Comparison of ENCODE assay signal across 1 cellular context in genomic region chr9:137069508-137070071, GRCh38.
A peak's percentile ranks its signal among the peaks of the same experiment; 100 is the strongest.
TF ChIP-seq lines count a peak whose summit lies in the region.

No MANE protein-coding gene starts in this region.

TF ChIP-seq in K562, 482 proteins besides CTCF, POLR2A, EP300 and RAD21:
- TF ChIP-seq TEAD1 (CRISPR knock-in tag; IDR thresholded peaks at IDR 0.05) (0 out of 4 replicates have a peak, but pooled peaks of 1 of the 2 experiments have one; percentile 24), UBTF (IDR thresholded peaks at IDR 0.05; ENCODE audit: borderline replicate concordance in 1 of 2, low read depth in 2 of 2, low read length in 2 of 2) (peak; percentile 69 to 83; a peak in 2 of 4 replicates), TFAP4 (CRISPR knock-in tag; IDR thresholded peaks at IDR 0.05; ENCODE audit: borderline replicate concordance) (peak; percentile 52), FOXP1 (CRISPR knock-in tag; IDR thresholded peaks at IDR 0.05) (0 out of 2 replicates have a peak, but pooled peaks have one; percentile 38), ZBTB5 (IDR thresholded peaks at IDR 0.05) (no peak), CHD1 (IDR thresholded peaks at IDR 0.05; ENCODE audit: low read length) (peak; percentile 38), ZNF586 (CRISPR knock-in tag; conservative IDR thresholded peaks at IDR 0.05) (no peak), SIN3A (IDR thresholded peaks at IDR 0.05; ENCODE audit: borderline replicate concordance in 2 of 2, control insufficient read depth in 1 of 2, low read depth in 2 of 2, low read length in 2 of 2) (peak; percentile 16 to 60; a peak in 2 of 4 replicates), RBBP5 (IDR thresholded peaks at IDR 0.05; ENCODE audit: borderline replicate concordance, insufficient read depth, low read length, poor library complexity, severe bottlenecking) (peak; percentile 42), ZBTB1 (CRISPR knock-in tag; IDR thresholded peaks at IDR 0.05; ENCODE audit: borderline replicate concordance, low read depth) (0 out of 2 replicates have a peak, but pooled peaks have one; percentile 16), FOXM1 (IDR thresholded peaks at IDR 0.05; ENCODE audit: low read depth) (no peak), FOXM1 (CRISPR knock-in tag; IDR thresholded peaks at IDR 0.05; ENCODE audit: low read depth) (no peak), PCBP1 (IDR thresholded peaks at IDR 0.05; ENCODE audit: low read depth, low read length, poor library complexity, severe bottlenecking) (peak; percentile 81), ZBTB7A (IDR thresholded peaks at IDR 0.05; ENCODE audit: borderline replicate concordance, control insufficient read depth, low read depth, low read length) (peak; percentile 66; the same call in 1 of the 2 replicates), KDM2B (CRISPR knock-in tag; IDR thresholded peaks at IDR 0.05) (peak; percentile 89), ETV5 (CRISPR knock-in tag; IDR thresholded peaks at IDR 0.05; ENCODE audit: low read depth) (no peak), ARID4B (CRISPR knock-in tag; IDR thresholded peaks at IDR 0.05) (0 out of 2 replicates have a peak, but pooled peaks have one; percentile 39), PREB (CRISPR knock-in tag; IDR thresholded peaks at IDR 0.05) (no peak), CC2D1A (IDR thresholded peaks at IDR 0.05) (no peak), ZNF609 (CRISPR knock-in tag; IDR thresholded peaks at IDR 0.05; ENCODE audit: borderline replicate concordance) (no peak), E2F6 (IDR thresholded peaks at IDR 0.05; ENCODE audit: borderline replicate concordance in 1 of 2, extremely low read depth in 1 of 2, insufficient read depth in 1 of 2, insufficient read length in 1 of 2, low read depth in 1 of 2, low read length in 1 of 2, poor library complexity in 1 of 2, severe bottlenecking in 1 of 2) (peak in 1 of 2 experiments; percentile 19), HDAC6 (IDR thresholded peaks at IDR 0.05; ENCODE audit: low read depth, low read length) (peak; percentile 84; the same call in 1 of the 2 replicates)
